ENCODE assay signal across 1 cellular context in the genomic region with DNA sequence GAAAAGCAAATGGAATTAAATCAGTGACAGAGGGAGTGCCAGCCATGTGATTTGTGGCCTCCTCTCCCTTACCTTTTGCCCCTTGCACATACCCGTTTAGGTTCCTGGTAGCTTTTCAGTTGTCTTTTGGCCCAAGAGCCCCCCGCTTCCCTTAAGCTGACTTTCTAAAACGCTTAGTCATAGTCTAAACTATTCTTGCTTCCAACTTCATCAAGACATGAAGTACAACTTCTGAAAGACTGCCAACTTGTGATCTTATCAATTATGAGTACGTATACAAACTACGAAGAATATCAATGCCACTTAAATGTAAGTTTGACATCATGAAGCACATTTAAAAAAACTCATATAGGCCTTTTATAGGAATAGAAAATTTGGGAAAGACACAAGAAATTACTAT.
TF ChIP-seq lines count a peak whose summit lies in the region.

No MANE protein-coding gene starts in this region.

TF ChIP-seq in K562, 482 proteins besides CTCF, POLR2A, EP300 and RAD21 (continued from another document):
- TF ChIP-seq JUN (IDR thresholded peaks at IDR 0.05; ENCODE audit: borderline replicate concordance, low read depth, low read length) = no peak
- no peak for TF ChIP-seq JUN (CRISPR knock-in tag; IDR thresholded peaks at IDR 0.05; ENCODE audit: borderline replicate concordance)
- peak; percentile 48; the same call in 1 of the 2 replicates for TF ChIP-seq SMARCA4 (IDR thresholded peaks at IDR 0.05)
- TF ChIP-seq CBFA2T3 (IDR thresholded peaks at IDR 0.05) = no peak
- TF ChIP-seq ZNF76 (CRISPR knock-in tag; IDR thresholded peaks at IDR 0.05; ENCODE audit: borderline replicate concordance) = no peak
- TF ChIP-seq NR4A1 (CRISPR knock-in tag; IDR thresholded peaks at IDR 0.05) = no peak
- TF ChIP-seq NR4A1 (tag; IDR thresholded peaks at IDR 0.05) = no peak
- TF ChIP-seq FOSL1 (tag; conservative IDR thresholded peaks at IDR 0.05) = peak; percentile 31
